In genomic region chr3:47824541-47825473, GRCh38 we compare ENCODE assay signal across 8 cellular contexts. TPM values are rescaled to one million over a fixed set of nuclear protein-coding genes. Genes with fewer than 3 reads are reported as not detected.
DNase-seq lines count a peak whose midpoint lies in the region; ATAC-seq and TF ChIP-seq lines count a peak whose summit lies in the region.

No MANE protein-coding gene starts in this region.

- H3K36me3 ChIP-seq in ES-I3 (ENCODE audit: insufficient read depth, low read length): peaks cover 17% of the 10 kb centered on the region
- H3K36me3 ChIP-seq in KOPT-K1 (ENCODE audit: insufficient read depth, low read length): peaks cover 55% of the 10 kb centered on the region
- peaks cover 0 to 55% of the 10 kb centered on the region in 2 donors for H3K36me3 ChIP-seq in gastroesophageal sphincter
- H3K36me3 ChIP-seq in suprapubic skin: peaks cover 29% of the 10 kb centered on the region

- TF ChIP-seq CTCF in gastroesophageal sphincter (IDR thresholded peaks at IDR 0.05) (peak; percentile 60 to 90 (median 88)), suprapubic skin (IDR thresholded peaks at IDR 0.05) (peak; percentile 73 to 91)

- 21 to 54% methylated on average over 4 of the region's 77 CpGs for WGBS in gastroesophageal sphincter (ENCODE audit: low coverage in 1 of 2), 2 donors
- WGBS in suprapubic skin: 8% methylated on average over 25 of the region's 77 CpGs

- TF ChIP-seq EP300 in gastroesophageal sphincter (IDR thresholded peaks at IDR 0.05) (no peak), suprapubic skin (IDR thresholded peaks at IDR 0.05) (no peak)

- H3K27ac ChIP-seq in KOPT-K1 (ENCODE audit: low read depth, low read length, poor library complexity, severe bottlenecking) (peak overlapping the region; percentile 82), gastroesophageal sphincter (peak overlapping the region; percentile 11 to 90 (median 88)), suprapubic skin (peak overlapping the region; percentile 91)

- H3K27me3 ChIP-seq in gastroesophageal sphincter (no peaks in the 10 kb centered on the region), suprapubic skin (no peaks in the 10 kb centered on the region)

- TF ChIP-seq POLR2A in gastroesophageal sphincter (IDR thresholded peaks at IDR 0.05) (no peak), suprapubic skin (IDR thresholded peaks at IDR 0.05) (no peak)

- peak overlapping the region; percentile 66 to 94 for H3K4me3 ChIP-seq in gastroesophageal sphincter
- H3K4me3 ChIP-seq in suprapubic skin: peak overlapping the region; percentile 97

- peak; percentile 85 for ATAC-seq in GM21786 (IDR thresholded peaks at IDR 0.05; ENCODE audit: unreplicated experiment)
- ATAC-seq in gastroesophageal sphincter: peak; percentile 99

- peak; percentile 88 to 94 for DNase-seq in SHP77 (lab: John Stamatoyannopoulos, UW)
- DNase-seq in activated naive CD4-positive, alpha-beta T cell (lab: John Stamatoyannopoulos, UW): peak; percentile 38 to 74 (median 41)
- peak; percentile 57 for DNase-seq in occipital lobe (lab: John Stamatoyannopoulos, UW)
- peak; percentile 73 to 85 for DNase-seq in suprapubic skin (ENCODE audit: low spot score in 2 of 2)

- H3K9ac ChIP-seq in ES-I3 (ENCODE audit: low read depth, low read length): peak overlapping the region; percentile 95

- H3K9me3 ChIP-seq in ES-I3 (ENCODE audit: control insufficient read depth, insufficient read depth, low read length) (no peaks in the 10 kb centered on the region), KOPT-K1 (ENCODE audit: insufficient read depth, low read length, poor library complexity, severe bottlenecking) (no peaks in the 10 kb centered on the region), gastroesophageal sphincter (no peaks in the 10 kb centered on the region), suprapubic skin (no peaks in the 10 kb centered on the region)

- H3K4me1 ChIP-seq in ES-I3 (ENCODE audit: insufficient read depth, low read length) (peaks cover 6% of the 10 kb centered on the region; the same call in 1 of the 2 replicates), gastroesophageal sphincter (peaks cover 0 to 30% (median 20%) of the 10 kb centered on the region in 3 donors), suprapubic skin (peaks cover 27% of the 10 kb centered on the region)

RNA-seq across cellular contexts. Expression of gene DHX30, which starts 21.9 kb away (rescaled TPM):
- total RNA-seq in gastroesophageal sphincter (10 to 100 TPM; 63.7 to 89.5 (median 65.4) TPM), occipital lobe (69.1 TPM), suprapubic skin (10 to 100 TPM; 56.7 to 74.1 (median 69.4) TPM)

RNA-seq across cellular contexts. Expression of gene SMARCC1, which starts 43.1 kb away (rescaled TPM):
- total RNA-seq in gastroesophageal sphincter: 10 to 100 TPM; 38.5 to 68.2 (median 49.1) TPM
- total RNA-seq in occipital lobe: 104 TPM
- total RNA-seq in suprapubic skin: 10 to 100 TPM; 41.0 to 75.5 (median 58.1) TPM

Comparison
In these comparisons a context has a peak if more than half of its experiments do, and no peak if none do; other contexts are left out.
1. Peak in every context shown above with its lines: DNase-seq, ATAC-seq, H3K4me3 ChIP-seq and H3K27ac ChIP-seq.
2. DNase-seq: peak in every context shown above with its lines; median percentile 91 in SHP77; 79 in suprapubic skin; 57 in occipital lobe; 41 in activated naive CD4-positive, alpha-beta T cell.